Comparison of ENCODE assay signal across 1 cellular context in the genomic region with DNA sequence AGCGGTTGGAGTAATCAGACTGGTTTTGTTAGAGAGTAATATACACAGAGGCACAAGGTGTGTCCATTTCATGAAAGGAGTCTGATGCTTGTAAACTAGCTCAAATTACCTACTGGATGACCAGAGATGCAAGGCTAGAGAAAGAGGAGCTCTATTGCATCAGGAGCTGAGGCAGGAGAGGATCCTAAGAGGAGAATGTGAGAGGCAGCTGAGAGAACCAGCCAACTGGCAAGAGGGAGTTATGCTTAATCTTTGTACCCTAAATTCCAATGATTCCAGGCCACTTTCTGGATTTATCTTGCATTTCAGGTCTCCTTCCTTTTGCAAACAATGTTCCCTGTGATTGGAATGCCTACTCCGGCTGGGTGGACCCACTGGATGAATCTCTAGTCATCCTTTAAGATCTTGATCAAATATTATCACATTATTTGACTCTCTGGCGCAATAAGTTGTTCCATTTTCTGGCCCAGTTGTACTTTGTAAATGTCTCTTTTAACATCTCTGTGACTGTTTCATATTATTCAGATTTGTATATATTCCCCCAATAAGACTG.
TF ChIP-seq lines count a peak whose summit lies in the region.

No MANE protein-coding gene starts in this region.

TF ChIP-seq in HepG2, 621 proteins besides CTCF, POLR2A, EP300 and RAD21 (continued from another document and continues in another):
- TF ChIP-seq, protein P1, sequence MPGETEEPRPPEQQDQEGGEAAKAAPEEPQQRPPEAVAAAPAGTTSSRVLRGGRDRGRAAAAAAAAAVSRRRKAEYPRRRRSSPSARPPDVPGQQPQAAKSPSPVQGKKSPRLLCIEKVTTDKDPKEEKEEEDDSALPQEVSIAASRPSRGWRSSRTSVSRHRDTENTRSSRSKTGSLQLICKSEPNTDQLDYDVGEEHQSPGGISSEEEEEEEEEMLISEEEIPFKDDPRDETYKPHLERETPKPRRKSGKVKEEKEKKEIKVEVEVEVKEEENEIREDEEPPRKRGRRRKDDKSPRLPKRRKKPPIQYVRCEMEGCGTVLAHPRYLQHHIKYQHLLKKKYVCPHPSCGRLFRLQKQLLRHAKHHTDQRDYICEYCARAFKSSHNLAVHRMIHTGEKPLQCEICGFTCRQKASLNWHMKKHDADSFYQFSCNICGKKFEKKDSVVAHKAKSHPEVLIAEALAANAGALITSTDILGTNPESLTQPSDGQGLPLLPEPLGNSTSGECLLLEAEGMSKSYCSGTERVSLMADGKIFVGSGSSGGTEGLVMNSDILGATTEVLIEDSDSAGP (CRISPR knock-in tag; IDR thresholded peaks at IDR 0.05; ENCODE audit: borderline replicate concordance): no peak
- TF ChIP-seq SMAD3 (CRISPR knock-in tag; IDR thresholded peaks at IDR 0.05): no peak
- TF ChIP-seq ZNF430 (CRISPR knock-in tag; IDR thresholded peaks at IDR 0.05): no peak
- TF ChIP-seq ZC3H13 (CRISPR knock-in tag; IDR thresholded peaks at IDR 0.05): no peak
- no peak; the same call in 1 of the 2 replicates for TF ChIP-seq SMC3 (IDR thresholded peaks at IDR 0.05; ENCODE audit: low read length)
- TF ChIP-seq FOSL1 (CRISPR knock-in tag; IDR thresholded peaks at IDR 0.05; ENCODE audit: borderline replicate concordance): no peak
- no peak for TF ChIP-seq DR1 (CRISPR knock-in tag; IDR thresholded peaks at IDR 0.05)
- no peak for TF ChIP-seq ZNF567 (CRISPR knock-in tag; IDR thresholded peaks at IDR 0.05; ENCODE audit: borderline replicate concordance)
- TF ChIP-seq ZNF33A (CRISPR knock-in tag; IDR thresholded peaks at IDR 0.05; ENCODE audit: borderline replicate concordance): no peak
- TF ChIP-seq TSC22D2 (CRISPR knock-in tag; IDR thresholded peaks at IDR 0.05; ENCODE audit: borderline replicate concordance): no peak
- TF ChIP-seq KDM2A (CRISPR knock-in tag; IDR thresholded peaks at IDR 0.05; ENCODE audit: borderline replicate concordance, low read depth): no peak
- no peak for TF ChIP-seq ZNF431 (CRISPR knock-in tag; IDR thresholded peaks at IDR 0.05; ENCODE audit: borderline replicate concordance, low read depth)
- no peak for TF ChIP-seq ZNF598 (CRISPR knock-in tag; IDR thresholded peaks at IDR 0.05; ENCODE audit: borderline replicate concordance)
- TF ChIP-seq ZNF33B (CRISPR knock-in tag; IDR thresholded peaks at IDR 0.05): no peak
- no peak for TF ChIP-seq TMF1 (CRISPR knock-in tag; IDR thresholded peaks at IDR 0.05; ENCODE audit: low read depth)
- TF ChIP-seq WIZ (CRISPR knock-in tag; IDR thresholded peaks at IDR 0.05): no peak
- no peak for TF ChIP-seq E2F1 (CRISPR knock-in tag; IDR thresholded peaks at IDR 0.05)
- TF ChIP-seq ATRX (CRISPR knock-in tag; IDR thresholded peaks at IDR 0.05; ENCODE audit: borderline replicate concordance): no peak
- TF ChIP-seq HOXD1 (CRISPR knock-in tag; IDR thresholded peaks at IDR 0.05): no peak
- TF ChIP-seq ZNF274 (CRISPR knock-in tag; IDR thresholded peaks at IDR 0.05): no peak
- TF ChIP-seq AFF4 (CRISPR knock-in tag; IDR thresholded peaks at IDR 0.05): no peak
- no peak for TF ChIP-seq ZNF496 (CRISPR knock-in tag; IDR thresholded peaks at IDR 0.05; ENCODE audit: insufficient replicate concordance)
- no peak for TF ChIP-seq ZNF589 (CRISPR knock-in tag; conservative IDR thresholded peaks at IDR 0.05)
- TF ChIP-seq ZBTB7B (CRISPR knock-in tag; IDR thresholded peaks at IDR 0.05): no peak
- TF ChIP-seq, protein P2, sequence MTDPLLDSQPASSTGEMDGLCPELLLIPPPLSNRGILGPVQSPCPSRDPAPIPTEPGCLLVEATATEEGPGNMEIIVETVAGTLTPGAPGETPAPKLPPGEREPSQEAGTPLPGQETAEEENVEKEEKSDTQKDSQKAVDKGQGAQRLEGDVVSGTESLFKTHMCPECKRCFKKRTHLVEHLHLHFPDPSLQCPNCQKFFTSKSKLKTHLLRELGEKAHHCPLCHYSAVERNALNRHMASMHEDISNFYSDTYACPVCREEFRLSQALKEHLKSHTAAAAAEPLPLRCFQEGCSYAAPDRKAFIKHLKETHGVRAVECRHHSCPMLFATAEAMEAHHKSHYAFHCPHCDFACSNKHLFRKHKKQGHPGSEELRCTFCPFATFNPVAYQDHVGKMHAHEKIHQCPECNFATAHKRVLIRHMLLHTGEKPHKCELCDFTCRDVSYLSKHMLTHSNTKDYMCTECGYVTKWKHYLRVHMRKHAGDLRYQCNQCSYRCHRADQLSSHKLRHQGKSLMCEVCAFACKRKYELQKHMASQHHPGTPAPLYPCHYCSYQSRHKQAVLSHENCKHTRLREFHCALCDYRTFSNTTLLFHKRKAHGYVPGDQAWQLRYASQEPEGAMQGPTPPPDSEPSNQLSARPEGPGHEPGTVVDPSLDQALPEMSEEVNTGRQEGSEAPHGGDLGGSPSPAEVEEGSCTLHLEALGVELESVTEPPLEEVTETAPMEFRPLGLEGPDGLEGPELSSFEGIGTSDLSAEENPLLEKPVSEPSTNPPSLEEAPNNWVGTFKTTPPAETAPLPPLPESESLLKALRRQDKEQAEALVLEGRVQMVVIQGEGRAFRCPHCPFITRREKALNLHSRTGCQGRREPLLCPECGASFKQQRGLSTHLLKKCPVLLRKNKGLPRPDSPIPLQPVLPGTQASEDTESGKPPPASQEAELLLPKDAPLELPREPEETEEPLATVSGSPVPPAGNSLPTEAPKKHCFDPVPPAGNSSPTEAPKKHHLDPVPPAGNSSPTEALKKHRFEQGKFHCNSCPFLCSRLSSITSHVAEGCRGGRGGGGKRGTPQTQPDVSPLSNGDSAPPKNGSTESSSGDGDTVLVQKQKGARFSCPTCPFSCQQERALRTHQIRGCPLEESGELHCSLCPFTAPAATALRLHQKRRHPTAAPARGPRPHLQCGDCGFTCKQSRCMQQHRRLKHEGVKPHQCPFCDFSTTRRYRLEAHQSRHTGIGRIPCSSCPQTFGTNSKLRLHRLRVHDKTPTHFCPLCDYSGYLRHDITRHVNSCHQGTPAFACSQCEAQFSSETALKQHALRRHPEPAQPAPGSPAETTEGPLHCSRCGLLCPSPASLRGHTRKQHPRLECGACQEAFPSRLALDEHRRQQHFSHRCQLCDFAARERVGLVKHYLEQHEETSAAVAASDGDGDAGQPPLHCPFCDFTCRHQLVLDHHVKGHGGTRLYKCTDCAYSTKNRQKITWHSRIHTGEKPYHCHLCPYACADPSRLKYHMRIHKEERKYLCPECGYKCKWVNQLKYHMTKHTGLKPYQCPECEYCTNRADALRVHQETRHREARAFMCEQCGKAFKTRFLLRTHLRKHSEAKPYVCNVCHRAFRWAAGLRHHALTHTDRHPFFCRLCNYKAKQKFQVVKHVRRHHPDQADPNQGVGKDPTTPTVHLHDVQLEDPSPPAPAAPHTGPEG (CRISPR knock-in tag; IDR thresholded peaks at IDR 0.05): no peak
- no peak for TF ChIP-seq THYN1 (CRISPR knock-in tag; IDR thresholded peaks at IDR 0.05; ENCODE audit: borderline replicate concordance, low read depth)
- TF ChIP-seq, protein P3, sequence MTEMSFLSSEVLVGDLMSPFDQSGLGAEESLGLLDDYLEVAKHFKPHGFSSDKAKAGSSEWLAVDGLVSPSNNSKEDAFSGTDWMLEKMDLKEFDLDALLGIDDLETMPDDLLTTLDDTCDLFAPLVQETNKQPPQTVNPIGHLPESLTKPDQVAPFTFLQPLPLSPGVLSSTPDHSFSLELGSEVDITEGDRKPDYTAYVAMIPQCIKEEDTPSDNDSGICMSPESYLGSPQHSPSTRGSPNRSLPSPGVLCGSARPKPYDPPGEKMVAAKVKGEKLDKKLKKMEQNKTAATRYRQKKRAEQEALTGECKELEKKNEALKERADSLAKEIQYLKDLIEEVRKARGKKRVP (CRISPR knock-in tag; IDR thresholded peaks at IDR 0.05): peak in 1 of 2 experiments; percentile 80; a peak in 2 of 4 replicates
- TF ChIP-seq BCL6 (CRISPR knock-in tag; IDR thresholded peaks at IDR 0.05): peak; percentile 72; the same call in 1 of the 2 replicates
- no peak for TF ChIP-seq ZNF788 (CRISPR knock-in tag; IDR thresholded peaks at IDR 0.05; ENCODE audit: borderline replicate concordance)
- peak; percentile 49; the same call in 1 of the 2 replicates for TF ChIP-seq MED13 (CRISPR knock-in tag; IDR thresholded peaks at IDR 0.05)
- no peak for TF ChIP-seq RORA (CRISPR knock-in tag; IDR thresholded peaks at IDR 0.05)
- no peak for TF ChIP-seq KDM4B (CRISPR knock-in tag; IDR thresholded peaks at IDR 0.05)
- TF ChIP-seq FOXJ3 (CRISPR knock-in tag; IDR thresholded peaks at IDR 0.05; ENCODE audit: borderline replicate concordance): peak; percentile 36; the same call in 1 of the 2 replicates
- no peak for TF ChIP-seq MZF1 (CRISPR knock-in tag; IDR thresholded peaks at IDR 0.05; ENCODE audit: borderline replicate concordance)
- TF ChIP-seq SETDB1 (CRISPR knock-in tag; IDR thresholded peaks at IDR 0.05; ENCODE audit: borderline replicate concordance): no peak
- TF ChIP-seq ZNF282 (IDR thresholded peaks at IDR 0.05; ENCODE audit: partially characterized antibody): no peak
- TF ChIP-seq ZNF7 (CRISPR knock-in tag; IDR thresholded peaks at IDR 0.05): no peak
- no peak for TF ChIP-seq ZNF143 (CRISPR knock-in tag; IDR thresholded peaks at IDR 0.05)
- no peak for TF ChIP-seq ZNF44 (CRISPR knock-in tag; IDR thresholded peaks at IDR 0.05)
- TF ChIP-seq AGO2 (optimal IDR thresholded peaks at IDR 0.05; ENCODE audit: low read depth, low read length): no peak
- TF ChIP-seq SNAI1 (CRISPR knock-in tag; IDR thresholded peaks at IDR 0.05; ENCODE audit: borderline replicate concordance): no peak
- no peak for TF ChIP-seq BHLHE40 (IDR thresholded peaks at IDR 0.05; ENCODE audit: low read length)
- TF ChIP-seq NFIB (CRISPR knock-in tag; IDR thresholded peaks at IDR 0.05; ENCODE audit: borderline replicate concordance): no peak
- TF ChIP-seq CBX1 (IDR thresholded peaks at IDR 0.05; ENCODE audit: low read depth): no peak
- TF ChIP-seq TOPORS (CRISPR knock-in tag; IDR thresholded peaks at IDR 0.05): no peak
- TF ChIP-seq ISL2 (CRISPR knock-in tag; IDR thresholded peaks at IDR 0.05): peak; percentile 54; the same call in 1 of the 2 replicates
- TF ChIP-seq HOMEZ (CRISPR knock-in tag; IDR thresholded peaks at IDR 0.05; ENCODE audit: low read depth): no peak
- no peak for TF ChIP-seq ZNF737 (CRISPR knock-in tag; IDR thresholded peaks at IDR 0.05; ENCODE audit: borderline replicate concordance)
- TF ChIP-seq ZNF724P (CRISPR knock-in tag; IDR thresholded peaks at IDR 0.05; ENCODE audit: borderline replicate concordance): no peak
- no peak for TF ChIP-seq CBX5 (CRISPR knock-in tag; IDR thresholded peaks at IDR 0.05; ENCODE audit: borderline replicate concordance)
- TF ChIP-seq NCOA2 (CRISPR knock-in tag; IDR thresholded peaks at IDR 0.05): peak; percentile 78; the same call in 1 of the 2 replicates
- TF ChIP-seq IKZF5 (CRISPR knock-in tag; IDR thresholded peaks at IDR 0.05): peak; percentile 43; the same call in 1 of the 2 replicates
- peak; percentile 31; the same call in 1 of the 2 replicates for TF ChIP-seq RXRB (CRISPR knock-in tag; IDR thresholded peaks at IDR 0.05; ENCODE audit: borderline replicate concordance)
- no peak for TF ChIP-seq KAT7 (CRISPR knock-in tag; IDR thresholded peaks at IDR 0.05; ENCODE audit: borderline replicate concordance)
- no peak for TF ChIP-seq POLR2AphosphoS2 (IDR thresholded peaks at IDR 0.05; ENCODE audit: low read depth, low read length)
